ENCODE assay signal across 7 cellular contexts in the genomic region with DNA sequence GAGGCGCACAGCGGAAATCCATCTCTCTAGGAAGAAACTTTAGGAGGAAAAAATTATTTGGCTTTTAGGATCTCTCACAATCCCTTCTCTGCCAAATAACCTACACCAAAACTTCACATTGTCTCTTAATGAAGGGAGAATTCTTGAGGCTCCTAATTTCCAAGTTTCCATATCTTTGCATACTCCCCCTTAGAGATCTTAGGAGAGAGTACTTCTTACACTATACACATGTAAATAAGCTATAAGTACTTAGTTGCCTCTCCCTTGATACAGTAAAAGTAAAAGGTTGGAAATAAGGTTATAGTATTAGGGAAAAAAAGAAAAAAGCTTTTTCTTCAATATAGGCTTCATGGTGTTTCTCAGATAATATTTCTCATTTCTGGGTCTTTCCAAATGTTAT.
"Had no signal": no experiment of that assay in that cellular context is flagged by ENCODE, and none has a peak within 500 bp of the region (broad histone marks: within the 10 kb centered on the region; RNA-seq: fewer than 3 reads in every experiment).

No MANE protein-coding gene starts in this region.

- H3K27ac ChIP-seq: KMS-11 had no signal

- H3K4me1 Mint-ChIP-seq: IgD-negative memory B cell had no signal

- DNase-seq: GOT3, H7, HCEC 1CT, KBM-7 had no signal

- H3K36me3 Mint-ChIP-seq: IgD-negative memory B cell had no signal

- H3K4me3 Mint-ChIP-seq: IgD-negative memory B cell had no signal

- ATAC-seq: HepG2 had no signal

- H3K4me2 ChIP-seq: KMS-11 had no signal

- H3K9ac ChIP-seq: KMS-11 had no signal

- H3K27me3 Mint-ChIP-seq: IgD-negative memory B cell had no signal
